ENCODE assay signal across 11 cellular contexts in the genomic region with DNA sequence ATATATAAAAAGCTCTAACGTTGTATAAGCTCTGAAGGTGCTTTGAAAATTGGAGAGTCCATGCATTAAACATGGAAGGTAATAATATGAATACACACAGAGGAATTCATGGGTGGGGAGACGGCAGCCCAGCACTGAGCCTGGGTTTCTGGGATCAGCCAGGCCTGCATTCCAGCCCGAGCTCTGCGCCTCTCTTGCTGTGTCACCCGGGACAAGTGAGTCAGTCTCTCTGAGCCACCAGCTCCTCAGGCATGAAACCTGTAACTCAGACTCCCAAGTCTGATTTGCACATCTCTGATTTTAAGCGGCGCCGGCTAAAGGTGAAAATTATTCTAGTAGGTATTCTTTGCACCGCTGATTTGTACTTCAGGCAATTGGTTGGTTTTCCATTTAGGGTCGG.
DNase-seq lines count a peak whose midpoint lies in the region; ATAC-seq, FAIRE-seq and TF ChIP-seq lines count a peak whose summit lies in the region.
"Had no signal": no experiment of that assay in that cellular context is flagged by ENCODE, and none has a peak within 500 bp of the region (broad histone marks: within the 10 kb centered on the region; RNA-seq: fewer than 3 reads in every experiment).

No MANE protein-coding gene starts in this region.

- no peaks in the 10 kb centered on the region for H3K27me3 Mint-ChIP-seq in osteocyte (ENCODE audit: unreplicated experiment)

- peaks cover 73% of the 10 kb centered on the region for H3K4me1 Mint-ChIP-seq in osteocyte (ENCODE audit: unreplicated experiment)

- no peaks in the 10 kb centered on the region for H3K9me3 Mint-ChIP-seq in osteocyte (ENCODE audit: unreplicated experiment)
- H3K9me3 Mint-ChIP-seq: neural crest cell had no signal

- peak overlapping the region; percentile 93 for H3K27ac Mint-ChIP-seq in osteocyte (ENCODE audit: unreplicated experiment)

- ATAC-seq in GM18517 (IDR thresholded peaks at IDR 0.05; ENCODE audit: unreplicated experiment), result no peak
- ATAC-seq: Right ventricle myocardium inferior had no signal

- no peaks in the 10 kb centered on the region for H3K36me3 Mint-ChIP-seq in osteocyte (ENCODE audit: unreplicated experiment)

- no peaks in the 10 kb centered on the region for H3K9me3 ChIP-seq in MG63

- no peaks in the 10 kb centered on the region for H3K27me3 ChIP-seq in MG63
- H3K27me3 ChIP-seq in bronchial epithelial cell (ENCODE audit: control insufficient read depth, insufficient read depth, low read length), result no peaks in the 10 kb centered on the region

- FAIRE-seq in bronchial epithelial cell (lab: Jason Lieb, UNC), result no peak

- H3K4me3 ChIP-seq in MG63 (no peak overlapping the region), bronchial epithelial cell (ENCODE audit: low read depth, low read length) (no peak overlapping the region)

- H3K4me3 Mint-ChIP-seq in osteocyte (ENCODE audit: unreplicated experiment), result peak overlapping the region; percentile 26
- H3K4me3 Mint-ChIP-seq: neural crest cell had no signal

- in situ Hi-C loops in G401 (cut with HindIII; ENCODE audit: low sequenced_read_pairs), result no loop called here

- H3K36me3 ChIP-seq in MG63, result peaks cover 32% of the 10 kb centered on the region
- H3K36me3 ChIP-seq in bronchial epithelial cell (ENCODE audit: control insufficient read depth, insufficient read depth, low read length), result no peaks in the 10 kb centered on the region

- no peak for TF ChIP-seq CTCF in bronchial epithelial cell (IDR thresholded peaks at IDR 0.05; ENCODE audit: insufficient read depth, low read length, severe bottlenecking)
- TF ChIP-seq CTCF in osteocyte (IDR thresholded peaks at IDR 0.05), result no peak

- DNase-seq in Daoy (ENCODE audit: low read depth) (peak; percentile 67), MG63 (peak; percentile 49), bronchial epithelial cell (ENCODE audit: low read depth) (peak; percentile 91), osteocyte (ENCODE audit: extremely low spot score, unreplicated experiment) (no peak), G401 (ENCODE audit: low spot score) (no peak), NCI-H1105 treated with DMSO at 0.1 percent for 48 hours (lab: John Stamatoyannopoulos, UW) (no peak), SKM-1 treated with dmso at 0.1 percent for 144 hours (lab: John Stamatoyannopoulos, UW; ENCODE audit: unreplicated experiment) (no peak)
- DNase-seq: cortex of kidney had no signal

Comparison
In these comparisons a context has a peak if more than half of its experiments do, and no peak if none do; other contexts are left out.
1. DNase-seq: peak in Daoy (single experiment), MG63 (single experiment) and bronchial epithelial cell (single experiment); none in osteocyte (single experiment), G401 (single experiment), NCI-H1105 treated with DMSO at 0.1 percent for 48 hours (single experiment) and SKM-1 treated with dmso at 0.1 percent for 144 hours (single experiment).